Comparison of ENCODE assay signal across 3 cellular contexts in the genomic region with DNA sequence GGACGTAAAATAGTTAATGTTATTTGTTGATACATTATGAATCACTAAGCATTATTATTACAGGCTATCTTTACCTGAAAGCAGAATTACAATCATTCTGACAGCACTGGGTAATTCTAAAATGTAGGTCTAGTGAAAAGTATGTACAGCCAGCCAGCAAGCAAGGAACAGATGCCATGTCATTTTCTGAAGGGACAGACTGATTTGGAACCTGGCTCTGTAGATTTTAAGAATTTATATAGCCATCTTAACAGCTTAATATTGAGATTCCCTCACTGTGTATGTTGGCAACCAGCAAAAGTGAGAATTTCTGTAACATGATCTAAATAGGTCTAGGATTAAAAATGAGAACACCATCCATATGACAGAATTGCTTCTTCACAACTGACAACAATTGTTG.
"Had no signal": no experiment of that assay in that cellular context is flagged by ENCODE, and none has a peak within 500 bp of the region (broad histone marks: within the 10 kb centered on the region; RNA-seq: fewer than 3 reads in every experiment).

No MANE protein-coding gene starts in this region.

- DNase-seq: GDM1, GF-D8 had no signal

- H3K4me3 ChIP-seq: GM12878 had no signal
